ENCODE assay signal across 8 cellular contexts in genomic region chr2:42117923-42118758, GRCh38. TPM values are rescaled to one million over a fixed set of nuclear protein-coding genes. Genes with fewer than 3 reads are reported as not detected.
DNase-seq lines count a peak whose midpoint lies in the region; ATAC-seq and TF ChIP-seq lines count a peak whose summit lies in the region.

No MANE protein-coding gene starts in this region.

- H3K27me3 Mint-ChIP-seq in H9 (ENCODE audit: low read depth) (no peaks in the 10 kb centered on the region), MCF 10A (ENCODE audit: insufficient read depth, unreplicated experiment) (no peaks in the 10 kb centered on the region)

- H3T11ph ChIP-seq in H9 (ENCODE audit: low read length), result no peak overlapping the region

- no peak overlapping the region for H3K23ac ChIP-seq in H9 (ENCODE audit: insufficient read length, low read depth, low read length)

- intact Hi-C loops in MCF 10A (cut with micrococcal nuclease) (no loop called here), mucosa of descending colon (cut with DNase I, micrococcal nuclease) (no loop called here)

- no peak overlapping the region for H2BK20ac ChIP-seq in H9 (ENCODE audit: low read depth, low read length, poor library complexity, severe bottlenecking)

- no peaks in the 10 kb centered on the region for H3F3A ChIP-seq in Loucy (ENCODE audit: low read depth)

- TF ChIP-seq CTCF in H9 (conservative IDR thresholded peaks at IDR 0.05), result no peak
- no peak for TF ChIP-seq CTCF in Loucy (conservative IDR thresholded peaks at IDR 0.05; ENCODE audit: low read length)
- TF ChIP-seq CTCF in MCF 10A (IDR thresholded peaks at IDR 0.05; ENCODE audit: unreplicated experiment), result no peak
- no peak for TF ChIP-seq CTCF in mucosa of descending colon (IDR thresholded peaks at IDR 0.05)

- H3K27ac ChIP-seq in H9 (ENCODE audit: insufficient read length, low read depth, low read length), result no peak overlapping the region

- H2AFZ ChIP-seq in H9 (ENCODE audit: low read length) (no peak overlapping the region), Loucy (ENCODE audit: low read length) (peak overlapping the region; percentile 11; the same call in 1 of the 2 replicates)

- H4K20me1 ChIP-seq in H9 (ENCODE audit: control insufficient read depth, insufficient read depth, insufficient read length), result no peaks in the 10 kb centered on the region
- no peaks in the 10 kb centered on the region for H4K20me1 ChIP-seq in Loucy (ENCODE audit: insufficient read depth, low read length, poor library complexity, severe bottlenecking)

- DNase-seq in H9 (peak; percentile 43), MCF 10A (ENCODE audit: unreplicated experiment) (peak; percentile 59), mucosa of descending colon (no peak), NCI-H2029 treated with DMSO at 0.1 percent for 48 hours (lab: John Stamatoyannopoulos, UW) (no peak), NCI-H187 (lab: John Stamatoyannopoulos, UW) (no peak), NCI-H1930 (lab: John Stamatoyannopoulos, UW) (no peak)

- no peak overlapping the region for H4K5ac ChIP-seq in H9 (ENCODE audit: insufficient read length, low read depth, low read length)

- H3K4me1 Mint-ChIP-seq in H9 (peaks cover 10 to 14% of the 10 kb centered on the region in 2 experiments), MCF 10A (ENCODE audit: insufficient read depth, unreplicated experiment) (peaks cover 23% of the 10 kb centered on the region)

- no peaks in the 10 kb centered on the region for H3K27me3 ChIP-seq in H9 (ENCODE audit: insufficient read depth, low read length)
- no peaks in the 10 kb centered on the region for H3K27me3 ChIP-seq in Loucy (ENCODE audit: insufficient read depth, low read length, poor library complexity, severe bottlenecking)

- H3K9me3 ChIP-seq in H9 (ENCODE audit: control insufficient read depth, low read depth, low read length) (no peaks in the 10 kb centered on the region), Loucy (ENCODE audit: insufficient read depth, low read depth, low read length) (no peaks in the 10 kb centered on the region), mucosa of descending colon (no peaks in the 10 kb centered on the region)

- POLR2A ChIA-PET in MCF 10A (lab: Yijun Ruan, JAX), result interaction anchor here (0.9 to 1.9 kb wide), 5 partner anchors 13 to 23 kb away, joined by 3 to 7 read pairs (median 5); no protein-coding TSS in a partner anchor

- no peak overlapping the region for H2AK5ac ChIP-seq in H9 (ENCODE audit: insufficient read length, low read length)

- H3K36me3 Mint-ChIP-seq in H9 (ENCODE audit: insufficient read depth in 1 of 3, low read depth in 3 of 3) (no peaks in the 10 kb centered on the region), MCF 10A (ENCODE audit: insufficient read depth, unreplicated experiment) (no peaks in the 10 kb centered on the region)

- H3K56ac ChIP-seq in H9 (ENCODE audit: insufficient read length, low read depth, low read length), result no peak overlapping the region

- CTCF ChIA-PET in MCF 10A (lab: Yijun Ruan, JAX), result interaction anchor here (0.7 to 2.1 kb wide), 5 partner anchors 11 to 261 kb away, joined by 3 to 7 read pairs (median 3); no protein-coding TSS in a partner anchor

- no peak overlapping the region for H2BK5ac ChIP-seq in H9 (ENCODE audit: insufficient read length, low read length)

- H3K4me1 ChIP-seq in H9 (ENCODE audit: insufficient read depth, low read length), result no peaks in the 10 kb centered on the region; the same call in 1 of the 2 replicates
- H3K4me1 ChIP-seq in Loucy (ENCODE audit: insufficient read depth, low read length, poor library complexity, severe bottlenecking), result peaks cover 10% of the 10 kb centered on the region
- peaks cover 9% of the 10 kb centered on the region for H3K4me1 ChIP-seq in mucosa of descending colon (ENCODE audit: low read depth)

- no peak overlapping the region for H3K4me3 ChIP-seq in Loucy (ENCODE audit: low read length, poor library complexity, severe bottlenecking)
- H3K4me3 ChIP-seq in mucosa of descending colon, result no peak overlapping the region

- ATAC-seq in GM18505 (IDR thresholded peaks at IDR 0.05; ENCODE audit: unreplicated experiment), result peak; percentile 87
- peak; percentile 96 for ATAC-seq in mucosa of descending colon

- no TSS peak for BruUV-seq in MCF 10A (replicated peaks; lab: Mats Ljungman, UMichigan)

- H3K27ac Mint-ChIP-seq in H9 (no peak overlapping the region; a peak in 1 of 7 replicates), MCF 10A (ENCODE audit: low read depth, unreplicated experiment) (no peak overlapping the region)

- H3K4me3 Mint-ChIP-seq in H9 (no peak overlapping the region), MCF 10A (ENCODE audit: unreplicated experiment) (no peak overlapping the region)

- no peak overlapping the region for H4K91ac ChIP-seq in H9 (ENCODE audit: insufficient read length, low read depth, low read length)

- H3K23me2 ChIP-seq in H9 (ENCODE audit: insufficient read length, low read depth, low read length, poor library complexity, severe bottlenecking), result no peaks in the 10 kb centered on the region

- H4K8ac ChIP-seq in H9 (replicated peaks; ENCODE audit: insufficient read length, low read depth, low read length), result no peak overlapping the region

- WGBS in H9 (ENCODE audit: extremely low coverage, insufficient read length, low lambda C conversion rate), result no CpG with 5 or more reads among the region's 1 CpG

- H2BK15ac ChIP-seq in H9 (ENCODE audit: low read depth, low read length), result no peak overlapping the region

- no peak overlapping the region for H3K4ac ChIP-seq in H9 (ENCODE audit: low read depth, low read length)

- no peak overlapping the region for H3K14ac ChIP-seq in H9 (ENCODE audit: insufficient read depth, low read length)

- H3K9me2 ChIP-seq in Loucy (replicated peaks; ENCODE audit: low read depth, low read length), result no peaks in the 10 kb centered on the region

- H3K79me2 ChIP-seq in H9 (ENCODE audit: insufficient read depth, low read length) (no peaks in the 10 kb centered on the region), Loucy (ENCODE audit: insufficient read depth, low read length) (no peaks in the 10 kb centered on the region)

- H3K9me3 Mint-ChIP-seq in H9 (0 out of 5 replicates have a peak, but pooled peaks cover 4 to 5% of the 10 kb centered on the region in 2 experiments), MCF 10A (ENCODE audit: unreplicated experiment) (peaks cover 7% of the 10 kb centered on the region)

- H2BK120ac ChIP-seq in H9 (ENCODE audit: low read depth, low read length, poor library complexity, severe bottlenecking), result no peak overlapping the region

- no peak overlapping the region for H3K4me2 ChIP-seq in H9 (ENCODE audit: insufficient read depth, insufficient read length, low read length)
- peak overlapping the region; percentile 15 for H3K4me2 ChIP-seq in Loucy (ENCODE audit: low read depth, low read length, poor library complexity, severe bottlenecking)

- no peak overlapping the region for H3K18ac ChIP-seq in H9 (ENCODE audit: insufficient read length, low read depth, low read length)

- no peak overlapping the region for H3K9ac ChIP-seq in H9 (ENCODE audit: extremely low read depth, insufficient read length, low read length)
- H3K9ac ChIP-seq in Loucy (ENCODE audit: low read depth, low read length, poor library complexity, severe bottlenecking), result no peak overlapping the region

- H3K36me3 ChIP-seq in Loucy (ENCODE audit: insufficient read depth, low read length) (no peaks in the 10 kb centered on the region), mucosa of descending colon (ENCODE audit: low read depth) (no peaks in the 10 kb centered on the region)

- H3K79me1 ChIP-seq in H9 (ENCODE audit: insufficient read depth, low read depth, low read length, poor library complexity, severe bottlenecking), result no peaks in the 10 kb centered on the region

- no peak overlapping the region for H2BK12ac ChIP-seq in H9 (ENCODE audit: insufficient read length, low read depth, low read length)

- no peak for TF ChIP-seq POLR2A in GM18505 (IDR thresholded peaks at IDR 0.05; ENCODE audit: borderline replicate concordance, extremely low read depth, insufficient read depth, insufficient read length)

RNA-seq across cellular contexts. Expression of gene EML4, which starts 51.0 kb away (rescaled TPM):
- total RNA-seq in H9 (2021), result 62.8 and 68.6 TPM in 2 replicates
- 31.2 and 34.5 TPM in 2 replicates for total RNA-seq in MCF 10A (2022)
- 10 to 100 TPM; 47.9 to 88.3 (median 66.3) TPM for total RNA-seq in mucosa of descending colon

Comparison
In these comparisons a context has a peak if more than half of its experiments do, and no peak if none do; other contexts are left out.
1. DNase-seq: peak in H9 (single experiment) and MCF 10A (single experiment); none in mucosa of descending colon (0 of 3), NCI-H2029 treated with DMSO at 0.1 percent for 48 hours (single experiment), NCI-H187 (0 of 2) and NCI-H1930 (0 of 2).